In genomic region chr12:122079532-122080081, GRCh38 we compare ENCODE assay signal across 8 cellular contexts. TPM values are rescaled to one million over a fixed set of nuclear protein-coding genes. Genes with fewer than 3 reads are reported as not detected.
DNase-seq lines count a peak whose midpoint lies in the region; ATAC-seq and TF ChIP-seq lines count a peak whose summit lies in the region.

No MANE protein-coding gene starts in this region.

- H3K4me3 ChIP-seq in cardiac fibroblast (replicated peaks in 1 of 2; ENCODE audit: low read depth in 2 of 2, low read length in 2 of 2) (peak overlapping the region; percentile 90 to 92), mucosa of descending colon (peak overlapping the region; percentile 77)

- intact Hi-C loops in mucosa of descending colon (cut with DNase I, micrococcal nuclease) (loop anchor here in 1 of 2 donors (2.0 kb wide), 1 partner anchor 43 kb away; no protein-coding TSS in a partner anchor), left colon (cut with DNase I, micrococcal nuclease) (no loop called here)

- DNase-seq in EL (peak; percentile 16), NAMALWA (ENCODE audit: low spot score) (peak; percentile 55), cardiac fibroblast (ENCODE audit: low read depth in 2 of 2) (no peak), mucosa of descending colon (peak in 2 of 3 donors; percentile 46 to 59), GM13976 (ENCODE audit: low spot score) (no peak), left colon (no peak)

- in situ Hi-C loops in GM13976 (cut with MboI; ENCODE audit: low sequenced_read_pairs, unreplicated experiment), result no loop called here

- ATAC-seq in mucosa of descending colon (no peak), HG02973 (IDR thresholded peaks at IDR 0.05; ENCODE audit: unreplicated experiment) (no peak), GM21786 (IDR thresholded peaks at IDR 0.05; ENCODE audit: unreplicated experiment) (no peak), left colon (no peak)

- H3K36me3 ChIP-seq in mucosa of descending colon (ENCODE audit: low read depth), result no peaks in the 10 kb centered on the region

- TF ChIP-seq CTCF in cardiac fibroblast (IDR thresholded peaks at IDR 0.05; ENCODE audit: low read depth, low read length), result no peak
- no peak for TF ChIP-seq CTCF in mucosa of descending colon (IDR thresholded peaks at IDR 0.05)
- no peak for TF ChIP-seq CTCF in GM13976 (IDR thresholded peaks at IDR 0.05; ENCODE audit: borderline replicate concordance, control extremely low read depth, extremely low read depth, insufficient read depth, missing control alignments)

- H3K4me1 ChIP-seq in mucosa of descending colon (ENCODE audit: low read depth), result peaks cover 38% of the 10 kb centered on the region

- no peaks in the 10 kb centered on the region for H3K9me3 ChIP-seq in mucosa of descending colon

RNA-seq across cellular contexts. Expression of gene MLXIP, which starts 1.1 kb away (rescaled TPM):
- 100 to 1,000 TPM; 194 to 230 (median 201) TPM for total RNA-seq in mucosa of descending colon
- total RNA-seq in left colon, result 100 to 1,000 TPM; 125 to 175 TPM

RNA-seq across cellular contexts. Expression of gene BCL7A, which starts 57.9 kb away (rescaled TPM):
- total RNA-seq in mucosa of descending colon (10 to 100 TPM in 1 of 3 donors, 1 to 10 TPM in 2; 5.2 to 11.6 (median 5.7) TPM), left colon (1 to 10 TPM; 6.5 to 6.7 TPM)

Comparison
In these comparisons a context has a peak if more than half of its experiments do, and no peak if none do; other contexts are left out.
1. DNase-seq: peak in EL (single experiment), NAMALWA (single experiment) and mucosa of descending colon (2 of 3); none in cardiac fibroblast (0 of 2), GM13976 (single experiment) and left colon (0 of 2).